Comparison of ENCODE assay signal across 20 cellular contexts in the genomic region with DNA sequence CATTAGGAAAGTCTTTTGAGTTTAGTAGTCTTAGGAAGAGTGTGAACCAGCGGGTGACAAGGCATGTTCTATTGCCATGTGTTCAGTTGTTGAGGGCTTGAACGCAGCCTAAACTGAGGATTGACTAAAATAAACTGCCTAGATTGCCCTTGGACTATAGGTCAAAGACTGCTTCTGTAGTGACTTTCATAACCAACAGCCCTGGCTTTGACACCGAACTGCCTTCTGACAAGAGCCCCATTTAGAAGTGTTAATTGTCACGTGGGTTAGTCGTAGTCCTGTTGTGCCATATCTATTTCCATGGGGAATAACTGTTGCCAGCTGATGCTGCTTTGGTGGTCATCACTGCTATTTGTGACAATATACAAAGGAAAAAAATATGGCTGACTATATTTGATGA.
A peak's percentile ranks its signal among the peaks of the same experiment; 100 is the strongest.
DNase-seq lines count a peak whose midpoint lies in the region; ATAC-seq, FAIRE-seq and TF ChIP-seq lines count a peak whose summit lies in the region.
"Had no signal": no experiment of that assay in that cellular context is flagged by ENCODE, and none has a peak within 500 bp of the region (broad histone marks: within the 10 kb centered on the region; RNA-seq: fewer than 3 reads in every experiment).

No MANE protein-coding gene starts in this region.

- TF ChIP-seq POLR2A in right lobe of liver (IDR thresholded peaks at IDR 0.05) (no peak), gastrocnemius medialis (IDR thresholded peaks at IDR 0.05) (no peak), GM12891 (IDR thresholded peaks at IDR 0.05; ENCODE audit: low read depth, low read length) (no peak)

- no peaks in the 10 kb centered on the region for H3F3A ChIP-seq in PC-9 (ENCODE audit: insufficient read depth, low read depth)

- H3K27me3 ChIP-seq in PC-9 (ENCODE audit: insufficient read depth, low read depth), result no peaks in the 10 kb centered on the region
- no peaks in the 10 kb centered on the region for H3K27me3 ChIP-seq in right lobe of liver
- no peaks in the 10 kb centered on the region for H3K27me3 ChIP-seq in gastrocnemius medialis
- H3K27me3 ChIP-seq: BE2C had no signal

- H3K36me3 Mint-ChIP-seq in activated T-helper 2 cell treated with anti-CD3 and anti-CD28 coated beads, Interferon-gamma antibody, Interleukin-2, Interleukin-4, amounts not matched to agents 10 μg/mL and 5 μg/mL and 100 μg/mL, durations not matched to agents 14 hours and 24 hours and 36 hours (ENCODE audit: low read depth), result no peaks in the 10 kb centered on the region
- H3K36me3 Mint-ChIP-seq: CD4-positive, CD25-positive, alpha-beta regulatory T cell; CD8-positive, alpha-beta memory T cell had no signal

- H3K27ac Mint-ChIP-seq in activated T-helper 2 cell treated with anti-CD3 and anti-CD28 coated beads, Interferon-gamma antibody, Interleukin-2, Interleukin-4, amounts not matched to agents 10 μg/mL and 5 μg/mL and 100 μg/mL, durations not matched to agents 14 hours and 24 hours and 36 hours, result no peak overlapping the region
- H3K27ac Mint-ChIP-seq: CD4-positive, CD25-positive, alpha-beta regulatory T cell; CD8-positive, alpha-beta memory T cell had no signal

- no peak for DNase-seq in PC-9
- DNase-seq in SK-MEL-5 (ENCODE audit: low read depth, low spot score), result peak; percentile 51
- no peak for DNase-seq in right lobe of liver
- DNase-seq in gastrocnemius medialis, result no peak
- no peak for DNase-seq in activated T-helper 2 cell treated with anti-CD3 and anti-CD28 coated beads, Interferon-gamma antibody, Interleukin-2, Interleukin-4, amounts not matched to agents 10 μg/mL and 5 μg/mL and 100 μg/mL, durations not matched to agents 14 hours and 24 hours and 36 hours (ENCODE audit: low spot score)
- DNase-seq in GM12891 (ENCODE audit: insufficient read length, low spot score), result no peak
- DNase-seq: BE2C; C1 segment of cervical spinal cord; CD4-positive, CD25-positive, alpha-beta regulatory T cell; CD8-positive, alpha-beta memory T cell; COR-L47; DMS 273 treated with DMSO at 0.1 percent for 48 hours; DMS53; DND-41; EL; GM23248 had no signal

- BruUV-seq in PC-9 (replicated peaks; lab: Mats Ljungman, UMichigan), result TSS peak; percentile 2

- no peak overlapping the region for H3K4me2 ChIP-seq in PC-9

- no peak for FAIRE-seq in GM12891 (lab: Jason Lieb, UNC)
- FAIRE-seq: GM12878, GM19239 had no signal

- H3K9me3 ChIP-seq in PC-9 (ENCODE audit: insufficient read depth, low read depth) (no peaks in the 10 kb centered on the region; the same call in 1 of the 2 replicates), right lobe of liver (no peaks in the 10 kb centered on the region), gastrocnemius medialis (no peaks in the 10 kb centered on the region)
- H3K9me3 ChIP-seq: BE2C, HAP-1 had no signal

- no peaks in the 10 kb centered on the region for H3K9me2 ChIP-seq in PC-9 (ENCODE audit: insufficient read depth)

- no peaks in the 10 kb centered on the region for H3K4me1 ChIP-seq in PC-9 (replicated peaks; ENCODE audit: insufficient read depth)
- no peaks in the 10 kb centered on the region for H3K4me1 ChIP-seq in right lobe of liver
- peaks cover 23 to 43% of the 10 kb centered on the region in 2 donors for H3K4me1 ChIP-seq in gastrocnemius medialis
- H3K4me1 ChIP-seq: BE2C, HAP-1 had no signal

- 17% methylated on average over 5 of the region's 5 CpGs for WGBS in right lobe of liver (ENCODE audit: insufficient coverage, low coverage, low lambda C conversion rate, missing lambda C conversion rate)

- H3K4me3 ChIP-seq in PC-9 (no peak overlapping the region), right lobe of liver (no peak overlapping the region), gastrocnemius medialis (no peak overlapping the region)
- H3K4me3 ChIP-seq: GM12878, GM23248, HAP-1 had no signal

- peaks cover 43% of the 10 kb centered on the region for H3K36me3 ChIP-seq in PC-9 (ENCODE audit: low read depth)
- no peaks in the 10 kb centered on the region for H3K36me3 ChIP-seq in right lobe of liver
- H3K36me3 ChIP-seq in gastrocnemius medialis, result no peaks in the 10 kb centered on the region
- H3K36me3 ChIP-seq: BE2C, HAP-1 had no signal

- ATAC-seq in right lobe of liver (peak; percentile 31 to 73 (median 44)), gastrocnemius medialis (no peak), HG02678 (IDR thresholded peaks at IDR 0.05; ENCODE audit: unreplicated experiment) (no peak)
- ATAC-seq: GM12878 had no signal

- H3K27me3 Mint-ChIP-seq in activated T-helper 2 cell treated with anti-CD3 and anti-CD28 coated beads, Interferon-gamma antibody, Interleukin-2, Interleukin-4, amounts not matched to agents 10 μg/mL and 5 μg/mL and 100 μg/mL, durations not matched to agents 14 hours and 24 hours and 36 hours (ENCODE audit: low read depth), result peaks cover 1% of the 10 kb centered on the region

- 0 out of 2 replicates have a peak, but pooled peaks cover 3% of the 10 kb centered on the region for H3K79me2 ChIP-seq in PC-9 (ENCODE audit: low read depth)

- H3K9me3 Mint-ChIP-seq in activated T-helper 2 cell treated with anti-CD3 and anti-CD28 coated beads, Interferon-gamma antibody, Interleukin-2, Interleukin-4, amounts not matched to agents 10 μg/mL and 5 μg/mL and 100 μg/mL, durations not matched to agents 14 hours and 24 hours and 36 hours, result no peaks in the 10 kb centered on the region
- H3K9me3 Mint-ChIP-seq: CD8-positive, alpha-beta memory T cell had no signal

- no peak overlapping the region for H3K4me3 Mint-ChIP-seq in activated T-helper 2 cell treated with anti-CD3 and anti-CD28 coated beads, Interferon-gamma antibody, Interleukin-2, Interleukin-4, amounts not matched to agents 10 μg/mL and 5 μg/mL and 100 μg/mL, durations not matched to agents 14 hours and 24 hours and 36 hours (ENCODE audit: low read depth)
- H3K4me3 Mint-ChIP-seq: CD4-positive, CD25-positive, alpha-beta regulatory T cell; CD8-positive, alpha-beta memory T cell had no signal

- in situ Hi-C loops in SK-MEL-5 (cut with HindIII; ENCODE audit: low pct_unique_long_range_greater_than_20kb, low sequenced_read_pairs) (no loop called here), gastrocnemius medialis (cut with MboI; ENCODE audit: low sequenced_read_pairs in 4 of 4) (no loop called here)

- H3K27ac ChIP-seq in PC-9, result no peak overlapping the region
- no peak overlapping the region for H3K27ac ChIP-seq in right lobe of liver
- H3K27ac ChIP-seq in gastrocnemius medialis, result peak overlapping the region; percentile 81 to 88 (median 84)
- H3K27ac ChIP-seq: GM23248 had no signal

- H4K20me1 ChIP-seq in PC-9 (ENCODE audit: insufficient read depth), result no peaks in the 10 kb centered on the region

- no peak for TF ChIP-seq CTCF in PC-9 (conservative IDR thresholded peaks at IDR 0.05)
- TF ChIP-seq CTCF in right lobe of liver (IDR thresholded peaks at IDR 0.05), result no peak
- TF ChIP-seq CTCF in gastrocnemius medialis (IDR thresholded peaks at IDR 0.05 in 4 of 5, conservative IDR thresholded peaks at IDR 0.05 in 1 of 5), result no peak

- H2AFZ ChIP-seq in PC-9, result no peak overlapping the region
- H2AFZ ChIP-seq: GM23248 had no signal

- H3K4me1 Mint-ChIP-seq in activated T-helper 2 cell treated with anti-CD3 and anti-CD28 coated beads, Interferon-gamma antibody, Interleukin-2, Interleukin-4, amounts not matched to agents 10 μg/mL and 5 μg/mL and 100 μg/mL, durations not matched to agents 14 hours and 24 hours and 36 hours (ENCODE audit: low read depth), result no peaks in the 10 kb centered on the region
- H3K4me1 Mint-ChIP-seq: CD4-positive, CD25-positive, alpha-beta regulatory T cell; CD8-positive, alpha-beta memory T cell had no signal

- CTCF ChIA-PET in PC-9 (lab: Charles Lee), result no interaction called here

- POLR2A ChIA-PET in PC-9 (lab: Charles Lee; ENCODE audit: unreplicated experiment), result no interaction called here

- intact Hi-C loops in PC-9 (cut with micrococcal nuclease; ENCODE audit: unreplicated experiment), result no loop called here
- intact Hi-C loops in right lobe of liver (cut with DNase I), result no loop called here
- intact Hi-C loops in gastrocnemius medialis (cut with DNase I; ENCODE audit: low total_unique reads), result no loop called here
- intact Hi-C loops in activated T-helper 2 cell treated with anti-CD3 and anti-CD28 coated beads, Interferon-gamma antibody, Interleukin-2, Interleukin-4, amounts not matched to agents 10 μg/mL and 5 μg/mL and 100 μg/mL, durations not matched to agents 14 hours and 24 hours and 36 hours (cut with micrococcal nuclease), result no loop called here

TF ChIP-seq in GM12891, 5 proteins besides CTCF, POLR2A, EP300 and RAD21:
- TF ChIP-seq POU2F2 (IDR thresholded peaks at IDR 0.05; ENCODE audit: low read depth, low read length) (no peak), TAF1 (IDR thresholded peaks at IDR 0.05; ENCODE audit: low read depth, low read length) (no peak), POLR2AphosphoS5 (IDR thresholded peaks at IDR 0.05; ENCODE audit: low read depth, low read length) (no peak), SPI1 (IDR thresholded peaks at IDR 0.05; ENCODE audit: low read depth, low read length) (no peak), PAX5 (IDR thresholded peaks at IDR 0.05; ENCODE audit: insufficient read depth, low read length, severe bottlenecking) (no peak)

Comparison
In these comparisons a context has a peak if more than half of its experiments do, and no peak if none do; other contexts are left out.
1. H3K27ac ChIP-seq: peak in gastrocnemius medialis (4 of 4); none in PC-9 (single experiment) and right lobe of liver (0 of 3).
2. ATAC-seq: peak in right lobe of liver (4 of 4); none in gastrocnemius medialis (0 of 2) and HG02678 (single experiment).